21 cellular contexts compared by ENCODE assay signal in the genomic region with DNA sequence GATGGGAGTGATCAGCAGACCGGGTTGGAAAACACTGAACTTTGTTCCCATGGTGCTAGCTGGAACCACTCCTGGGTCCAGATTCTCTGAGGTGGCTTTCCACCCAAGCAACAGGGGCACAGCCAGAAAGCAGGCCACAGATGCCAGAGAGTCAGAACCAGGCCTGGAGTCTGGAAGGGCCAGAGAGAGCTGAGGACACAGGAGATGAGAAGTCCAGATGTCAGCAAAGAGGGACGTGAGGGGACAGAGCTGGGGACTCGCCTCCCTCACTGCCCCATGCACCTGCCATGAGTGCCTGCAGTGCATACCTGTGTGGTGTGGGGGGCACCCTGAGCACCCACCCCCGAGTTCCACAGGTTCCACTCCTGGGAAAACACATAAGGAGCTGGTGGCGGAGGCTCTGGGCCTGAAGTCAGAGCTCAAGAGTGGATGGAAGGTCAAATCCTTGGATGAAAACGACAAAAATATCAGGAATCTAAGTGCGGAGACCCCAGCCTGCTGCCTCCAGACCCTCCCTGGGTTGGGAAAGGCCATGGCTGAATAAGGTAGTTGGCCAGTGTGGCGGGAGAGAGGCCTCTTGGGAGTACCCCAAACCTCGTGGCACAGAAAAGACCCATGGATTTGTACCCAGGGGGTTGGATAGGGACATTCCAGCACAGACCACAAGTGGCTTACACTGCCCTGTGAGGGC.
A peak's percentile ranks its signal among the peaks of the same experiment; 100 is the strongest.
DNase-seq lines count a peak whose midpoint lies in the region; ATAC-seq and TF ChIP-seq lines count a peak whose summit lies in the region.
"Had no signal": no experiment of that assay in that cellular context is flagged by ENCODE, and none has a peak within 500 bp of the region (broad histone marks: within the 10 kb centered on the region; RNA-seq: fewer than 3 reads in every experiment).

No MANE protein-coding gene starts in this region.

- ATAC-seq in lung (ENCODE audit: insufficient read depth, low FRiP score) (no peak), T-helper 17 cell (no peak)
- no peak for ATAC-seq in activated CD4-positive, CD25-positive, alpha-beta regulatory T cell treated with anti-CD3 and anti-CD28 coated beads, Interleukin-2, amount 50 U/mL, for 24 hours
- ATAC-seq: gastroesophageal sphincter had no signal

- 90 to 95% methylated on average over 9 of the region's 9 CpGs for WGBS in lung, 2 donors

- peaks cover 0 to 3% of the 10 kb centered on the region in 2 donors for H3K4me1 ChIP-seq in lung (ENCODE audit: control insufficient read depth in 2 of 2, insufficient read depth in 2 of 2, low read length in 2 of 2)
- H3K4me1 ChIP-seq: breast epithelium, HAP-1 had no signal

- peaks cover 52% of the 10 kb centered on the region for H3K27me3 Mint-ChIP-seq in T-helper 17 cell

- TF ChIP-seq CTCF in HL-60 (IDR thresholded peaks at IDR 0.05; ENCODE audit: insufficient read depth, low read length) (no peak), lung (IDR thresholded peaks at IDR 0.05; ENCODE audit: control extremely low read depth, extremely low read depth) (no peak)

- H3K27me3 ChIP-seq in HL-60 (ENCODE audit: insufficient read depth, poor library complexity, severe bottlenecking): no peaks in the 10 kb centered on the region
- no peaks in the 10 kb centered on the region for H3K27me3 ChIP-seq in lung (ENCODE audit: control insufficient read depth, insufficient read depth)
- H3K27me3 ChIP-seq: neutrophil had no signal

- no peak for DNase-seq in HL-60 (ENCODE audit: low read depth in 1 of 2, low spot score in 1 of 2)
- DNase-seq in activated CD8-positive, alpha-beta memory T cell treated with anti-CD3 and anti-CD28 coated beads, Interleukin-2, amount 50 U/mL, for 48 hours: peak; percentile 25
- peak; percentile 19 for DNase-seq in lung (ENCODE audit: low spot score)
- peak; percentile 12 for DNase-seq in stimulated activated CD8-positive, alpha-beta memory T cell treated with anti-CD3 and anti-CD28 coated beads, Interleukin-4, amount 100 ng/mL, for 48 hours
- DNase-seq in T-helper 17 cell: no peak
- DNase-seq in pons (ENCODE audit: low spot score): no peak
- DNase-seq: activated CD4-positive, alpha-beta T cell treated with anti-CD3 and anti-CD28 coated beads for 48 hours; activated gamma-delta T cell treated with Interleukin-2 at 50 U/mL for 16 hours; NCI-H1092; NCI-H187; NCI-H524 treated with DMSO at 0.1 percent for 48 hours; stimulated activated CD4-positive, alpha-beta T cell treated with anti-CD3 and anti-CD28 coated beads, Interleukin-4, amount 100 ng/mL, for 4 hours; stimulated activated naive CD4-positive, alpha-beta T cell treated with Interleukin-2 at 50 U/mL for 16 hours had no signal

- no peak overlapping the region for H3K4me3 Mint-ChIP-seq in T-helper 17 cell
- H3K4me3 Mint-ChIP-seq: CD4-positive, alpha-beta T cell; T-helper 1 cell treated with Interleukin-12 subunit alpha and Interleukin-12 subunit beta and Interleukin-4 antibody, amounts not matched to agents 30 μg/mL and 1 μg/mL, for 36 hours had no signal

- H3K27ac ChIP-seq in HL-60 (replicated peaks) (peak overlapping the region; percentile 41), lung (ENCODE audit: low read depth in 1 of 2, low read length in 1 of 2) (no peak overlapping the region)
- H3K27ac ChIP-seq: breast epithelium, gastroesophageal sphincter, neutrophil had no signal

- H3K4me3 ChIP-seq in HL-60 (replicated peaks; ENCODE audit: insufficient read depth, low read length) (no peak overlapping the region), lung (no peak overlapping the region)
- H3K4me3 ChIP-seq: breast epithelium, gastroesophageal sphincter, HAP-1, smooth muscle cell had no signal

- no peaks in the 10 kb centered on the region for H3K36me3 ChIP-seq in lung (ENCODE audit: control insufficient read depth in 2 of 2, insufficient read depth in 2 of 2, low read length in 2 of 2)
- H3K36me3 ChIP-seq: breast epithelium, gastroesophageal sphincter, HAP-1, neutrophil had no signal

- no peak overlapping the region for H3K27ac Mint-ChIP-seq in T-helper 17 cell
- H3K27ac Mint-ChIP-seq: CD4-positive, alpha-beta T cell; T-helper 1 cell treated with Interleukin-12 subunit alpha and Interleukin-12 subunit beta and Interleukin-4 antibody, amounts not matched to agents 30 μg/mL and 1 μg/mL, for 36 hours had no signal

- H3K9me3 ChIP-seq in lung (ENCODE audit: control insufficient read depth in 2 of 2, insufficient read depth in 1 of 2, low read length in 1 of 2): peaks cover 0 to 4% of the 10 kb centered on the region in 2 donors
- no peaks in the 10 kb centered on the region for H3K9me3 ChIP-seq in T-helper 17 cell (ENCODE audit: control insufficient read depth, low read length, poor library complexity, severe bottlenecking)
- H3K9me3 ChIP-seq: breast epithelium, gastroesophageal sphincter, HAP-1, neutrophil had no signal

- H3K36me3 Mint-ChIP-seq in T-helper 17 cell (ENCODE audit: low read depth): no peaks in the 10 kb centered on the region

- no peaks in the 10 kb centered on the region for H3K4me1 Mint-ChIP-seq in T-helper 17 cell

Comparison
In these comparisons a context has a peak if more than half of its experiments do, and no peak if none do; other contexts are left out.
1. DNase-seq: peak in activated CD8-positive, alpha-beta memory T cell treated with anti-CD3 and anti-CD28 coated beads, Interleukin-2, amount 50 U/mL, for 48 hours (single experiment), lung (single experiment) and stimulated activated CD8-positive, alpha-beta memory T cell treated with anti-CD3 and anti-CD28 coated beads, Interleukin-4, amount 100 ng/mL, for 48 hours (single experiment); none in HL-60 (0 of 2), T-helper 17 cell (0 of 3) and pons (single experiment).